In the genomic region with DNA sequence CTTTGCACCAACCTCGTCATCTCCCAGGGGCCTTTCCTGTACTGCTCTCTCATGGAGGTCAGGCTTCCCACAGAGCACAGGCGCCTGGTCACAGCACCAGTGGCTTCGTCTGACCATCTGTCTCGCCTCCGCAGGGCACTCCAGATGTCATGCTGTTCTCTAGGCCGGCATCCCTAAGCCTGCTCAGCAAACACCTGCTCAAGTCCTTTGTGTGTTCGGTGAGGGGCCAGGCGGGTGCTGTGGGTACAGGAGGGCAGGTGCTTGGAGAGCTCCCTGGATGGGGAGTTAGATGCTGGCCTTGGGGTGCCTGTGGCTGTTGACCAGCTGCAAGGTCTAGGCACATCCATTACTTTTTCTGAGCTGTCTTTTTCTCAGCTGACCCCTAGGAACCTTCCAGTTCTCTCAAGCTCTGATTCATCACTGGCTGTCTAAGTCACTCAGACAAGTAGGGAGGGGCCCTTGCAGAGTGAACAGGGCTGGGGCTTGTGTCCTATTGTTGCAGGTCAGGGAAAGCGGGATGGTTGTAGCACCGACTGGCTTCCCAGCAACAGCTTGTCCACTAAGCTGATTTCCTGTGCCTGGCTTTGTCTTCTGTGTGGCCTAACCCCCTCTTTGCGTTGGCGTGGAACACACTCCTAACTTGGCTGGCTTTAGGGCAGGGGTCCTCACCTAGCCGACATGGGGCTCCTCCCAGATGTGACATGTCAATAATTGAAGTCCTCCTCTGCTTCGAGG, we compare ENCODE assay signal across 19 cellular contexts. TPM values are rescaled to one million over a fixed set of nuclear protein-coding genes. Genes with fewer than 3 reads are reported as not detected.
DNase-seq lines count a peak whose midpoint lies in the region.
"Had no signal": no experiment of that assay in that cellular context is flagged by ENCODE, and none has a peak within 500 bp of the region (broad histone marks: within the 10 kb centered on the region; RNA-seq: fewer than 3 reads in every experiment).

No MANE protein-coding gene starts in this region.

- DNase-seq in NCI-H1694 treated with DMSO at 0.1 percent for 48 hours (lab: John Stamatoyannopoulos, UW), result peak; percentile 1
- DNase-seq in NCI-H1694 (lab: John Stamatoyannopoulos, UW), result no peak
- DNase-seq in NCI-H345 (lab: John Stamatoyannopoulos, UW), result peak; percentile 50
- DNase-seq in dermis blood vessel endothelial cell, result peak; percentile 37
- DNase-seq in renal cortical epithelial cell (ENCODE audit: low read depth), result peak; percentile 10
- DNase-seq in NCI-H128 (lab: John Stamatoyannopoulos, UW; ENCODE audit: unreplicated experiment), result no peak
- DNase-seq in HUDEP-2 (lab: John Stamatoyannopoulos, UW; ENCODE audit: unreplicated experiment in 76 of 76), result no peak
- no peak for DNase-seq in glomerular visceral epithelial cell (ENCODE audit: extremely low spot score)
- DNase-seq: activated B cell treated with CpG ODN at 0.5 μM for 24 hours; adrenal gland; CD8-positive, alpha-beta T cell; foreskin melanocyte; islet precursor cell; KBM-7; naive B cell; SIG-M5; sigmoid colon; substantia nigra had no signal

RNA-seq across cellular contexts. Expression of gene CLDN5, which starts 9.2 kb away (rescaled TPM):
- total RNA-seq in dermis blood vessel endothelial cell (1,341 and 2,150 TPM in 2 replicates), renal cortical epithelial cell (1.3 and 1.9 TPM in 2 replicates)
- total RNA-seq: activated B cell treated with CpG ODN at 0.5 μM for 24 hours; CD8-positive, alpha-beta T cell; NCI-H460 had no signal

RNA-seq across cellular contexts. Expression of gene CDC45, which starts 35.3 kb away (rescaled TPM):
- 12.4 and 35.3 TPM in 2 replicates for total RNA-seq in dermis blood vessel endothelial cell
- 0.70 and 19.3 TPM in 2 replicates for total RNA-seq in renal cortical epithelial cell

RNA-seq across cellular contexts. Expression of gene UFD1, which starts 36.0 kb away (rescaled TPM):
- total RNA-seq in dermis blood vessel endothelial cell, result 105 and 147 TPM in 2 replicates
- 44.9 and 84.4 TPM in 2 replicates for total RNA-seq in renal cortical epithelial cell

Comparison
In these comparisons a context has a peak if more than half of its experiments do, and no peak if none do; other contexts are left out.
1. DNase-seq: peak in NCI-H1694 treated with DMSO at 0.1 percent for 48 hours (single experiment), NCI-H345 (single experiment), dermis blood vessel endothelial cell (single experiment) and renal cortical epithelial cell (single experiment); none in NCI-H1694 (single experiment), NCI-H128 (single experiment), HUDEP-2 (0 of 76) and glomerular visceral epithelial cell (single experiment).
2. RNA of gene CLDN5, which starts 9.2 kb away (total RNA-seq): 1,341 to 2,150 TPM in dermis blood vessel endothelial cell; 1.3 to 1.9 TPM in renal cortical epithelial cell; every median in the first group is over 100 times any median in the second.